18 cellular contexts compared by ENCODE assay signal in genomic region chr12:112852127-112852526, GRCh38.
"Had no signal": no experiment of that assay in that cellular context is flagged by ENCODE, and none has a peak within 500 bp of the region (broad histone marks: within the 10 kb centered on the region; RNA-seq: fewer than 3 reads in every experiment).

No MANE protein-coding gene starts in this region.

- H3K27ac Mint-ChIP-seq: immature natural killer cell; nephron; stimulated activated effector memory CD8-positive, alpha-beta T cell treated with anti-CD3 and anti-CD28 coated beads, Interleukin-12 subunit alpha, Interleukin-12 subunit beta, amount 100 ng/mL, for 72 hours; type B pancreatic cell had no signal

- H3K4me3 Mint-ChIP-seq: immature natural killer cell; naive B cell; nephron; stimulated activated effector memory CD8-positive, alpha-beta T cell treated with anti-CD3 and anti-CD28 coated beads, Interleukin-12 subunit alpha, Interleukin-12 subunit beta, amount 100 ng/mL, for 72 hours; type B pancreatic cell had no signal

- H3K9me3 Mint-ChIP-seq: immature natural killer cell; naive B cell; stimulated activated effector memory CD8-positive, alpha-beta T cell treated with anti-CD3 and anti-CD28 coated beads, Interleukin-12 subunit alpha, Interleukin-12 subunit beta, amount 100 ng/mL, for 72 hours; type B pancreatic cell had no signal

- DNase-seq: effector memory CD4-positive, alpha-beta T cell; glutamatergic neuron; immature natural killer cell; kidney; left cardiac atrium; left ventricle myocardium inferior; mesenchymal stem cell; naive B cell; right lobe of liver; stimulated activated CD4-positive, alpha-beta T cell treated with anti-CD3 and anti-CD28 coated beads, Interleukin-4, amount 100 ng/mL, for 1 hour; stimulated activated CD8-positive, alpha-beta memory T cell treated with anti-CD3 and anti-CD28 coated beads, Interleukin-4, amount 100 ng/mL, for 48 hours; stimulated activated naive CD8-positive, alpha-beta T cell treated with anti-CD3 and anti-CD28 coated beads, Interleukin-15, Interleukin-2, amounts not matched to agents 100 U/mL and 50 U/mL, for 24 hours; thyroid gland; uterus had no signal

- H3K36me3 Mint-ChIP-seq: immature natural killer cell; stimulated activated effector memory CD8-positive, alpha-beta T cell treated with anti-CD3 and anti-CD28 coated beads, Interleukin-12 subunit alpha, Interleukin-12 subunit beta, amount 100 ng/mL, for 72 hours; type B pancreatic cell had no signal

- ATAC-seq: gastroesophageal sphincter; left cardiac atrium; right lobe of liver; stimulated activated effector memory CD8-positive, alpha-beta T cell treated with anti-CD3 and anti-CD28 coated beads, Interleukin-12 subunit alpha, Interleukin-12 subunit beta, amount 100 ng/mL, for 72 hours; stimulated activated naive CD8-positive, alpha-beta T cell treated with anti-CD3 and anti-CD28 coated beads, Interleukin-15, Interleukin-2, amounts not matched to agents 100 U/mL and 50 U/mL, for 24 hours had no signal

- H3K4me1 Mint-ChIP-seq: naive B cell, nephron had no signal
